Comparison of ENCODE assay signal across 19 cellular contexts in genomic region chr6:26507658-26508057, GRCh38. TPM values are rescaled to one million over a fixed set of nuclear protein-coding genes. Genes with fewer than 3 reads are reported as not detected.
DNase-seq lines count a peak whose midpoint lies in the region; ATAC-seq lines count a peak whose summit lies in the region.
"Had no signal": no experiment of that assay in that cellular context is flagged by ENCODE, and none has a peak within 500 bp of the region (broad histone marks: within the 10 kb centered on the region; RNA-seq: fewer than 3 reads in every experiment).

No MANE protein-coding gene starts in this region.

- peak; percentile 16 for DNase-seq in SK-MEL-5 (ENCODE audit: low read depth, low spot score)
- peak; percentile 30 for DNase-seq in medulla oblongata (ENCODE audit: extremely low spot score)
- peak; percentile 78 for DNase-seq in pons (ENCODE audit: low spot score)
- DNase-seq in DMS 273 (lab: John Stamatoyannopoulos, UW; ENCODE audit: unreplicated experiment): no peak
- no peak for DNase-seq in NCI-H2171 (lab: John Stamatoyannopoulos, UW)
- DNase-seq: 8988T; ACHN; BE2C; C1 segment of cervical spinal cord; CD4-positive, alpha-beta memory T cell; CD4-positive, CD25-positive, alpha-beta regulatory T cell; CD8-positive, alpha-beta memory T cell; COR-L47; DMS79 treated with DMSO at 0.1 percent for 48 hours; GF-D8 had no signal

- in situ Hi-C loops in SK-MEL-5 (cut with HindIII; ENCODE audit: low pct_unique_long_range_greater_than_20kb, low sequenced_read_pairs): no loop called here

- ATAC-seq in GM21360 (IDR thresholded peaks at IDR 0.05; ENCODE audit: unreplicated experiment) (no peak), GM21390 (IDR thresholded peaks at IDR 0.05; ENCODE audit: unreplicated experiment) (no peak)

RNA-seq across cellular contexts. Expression of gene BTN1A1, which starts 7.6 kb away (rescaled TPM):
- total RNA-seq in SK-MEL-5 (2014; rRNA removed; shearing (Covaris generic)): not detected in 2 replicates
- not detected in 2 replicates for polyA plus RNA-seq in SK-MEL-5 (2015; cell fraction: cytosol; rRNA removed)
- polyA plus RNA-seq in SK-MEL-5 (2015; cell fraction: nucleus; rRNA removed): not detected in 2 replicates
- total RNA-seq: A673; CD4-positive, alpha-beta memory T cell; CD4-positive, CD25-positive, alpha-beta regulatory T cell had no signal
- polyA plus RNA-seq: CD14-positive monocyte; CD8-positive, alpha-beta memory T cell had no signal

RNA-seq across cellular contexts. Expression of gene HMGN4, which starts 30.5 kb away (rescaled TPM):
- 86.1 and 103 TPM in 2 replicates for total RNA-seq in SK-MEL-5 (2014; rRNA removed; shearing (Covaris generic))
- polyA plus RNA-seq in SK-MEL-5 (2015; cell fraction: cytosol; rRNA removed): 69.0 and 88.9 TPM in 2 replicates
- polyA plus RNA-seq in SK-MEL-5 (2015; cell fraction: nucleus; rRNA removed): 69.1 and 80.6 TPM in 2 replicates

RNA-seq across cellular contexts. Expression of gene BTN2A1, which starts 49.9 kb away (rescaled TPM):
- total RNA-seq in SK-MEL-5 (2014; rRNA removed; shearing (Covaris generic)): 15.1 and 16.7 TPM in 2 replicates
- 6.7 and 10.1 TPM in 2 replicates for polyA plus RNA-seq in SK-MEL-5 (2015; cell fraction: cytosol; rRNA removed)
- 33.1 and 36.8 TPM in 2 replicates for polyA plus RNA-seq in SK-MEL-5 (2015; cell fraction: nucleus; rRNA removed)

Comparison
In these comparisons a context has a peak if more than half of its experiments do, and no peak if none do; other contexts are left out.
1. DNase-seq: peak in SK-MEL-5 (single experiment), medulla oblongata (single experiment) and pons (single experiment); none in DMS 273 (single experiment) and NCI-H2171 (single experiment).